8 cellular contexts compared by ENCODE assay signal in the genomic region with DNA sequence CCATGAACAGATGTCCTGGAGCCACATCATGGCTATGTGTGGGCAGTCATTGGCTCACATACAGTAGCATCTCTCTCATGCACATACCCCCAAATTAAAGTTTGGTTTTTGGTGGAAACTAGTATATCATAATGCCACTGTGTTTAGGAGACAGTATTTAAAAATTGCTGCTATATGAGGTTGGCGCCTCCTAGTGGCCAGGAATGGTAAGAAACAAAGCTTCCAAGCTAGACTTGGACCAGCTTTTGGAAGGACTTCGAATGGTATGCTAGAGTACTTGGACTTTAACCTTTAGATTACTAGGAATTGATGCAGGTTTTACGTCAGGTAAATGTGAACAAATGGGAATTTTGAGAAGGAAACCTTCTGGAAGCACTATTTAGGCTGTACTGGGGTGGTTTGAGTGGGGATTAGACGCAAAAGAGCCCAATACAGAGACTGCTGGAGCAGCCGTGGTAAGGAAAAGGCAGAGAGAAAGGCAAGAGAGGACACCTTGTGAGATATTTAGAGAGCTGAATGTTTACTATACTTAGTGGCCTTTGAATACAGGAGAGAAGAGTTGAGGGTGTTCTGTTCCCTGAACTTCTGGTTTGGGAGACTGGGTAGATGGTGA. TPM values are rescaled to one million over a fixed set of nuclear protein-coding genes. Genes with fewer than 3 reads are reported as not detected.
A peak's percentile ranks its signal among the peaks of the same experiment; 100 is the strongest.
DNase-seq lines count a peak whose midpoint lies in the region; ATAC-seq, FAIRE-seq and TF ChIP-seq lines count a peak whose summit lies in the region.

No MANE protein-coding gene starts in this region.

- no peaks in the 10 kb centered on the region for H3K27me3 Mint-ChIP-seq in astrocyte (ENCODE audit: low read depth, unreplicated experiment)

- DNase-seq in BJ (ENCODE audit: low read depth) (no peak), GM13977 (ENCODE audit: low spot score) (peak; percentile 39), RPMI7951 (ENCODE audit: low read depth) (peak; percentile 48), astrocyte (ENCODE audit: low read depth) (peak; percentile 10), HepG2 (ENCODE audit: low spot score) (peak; percentile 29), tibial artery (peak in 1 of 2 donors; percentile 57), HPDE6-E6E7 (ENCODE audit: extremely low spot score) (no peak)

- H3K4me3 Mint-ChIP-seq in astrocyte (ENCODE audit: unreplicated experiment): no peak overlapping the region

- no peak for TF ChIP-seq POLR2A in HepG2 (IDR thresholded peaks at IDR 0.05; ENCODE audit: insufficient read depth in 1 of 2, low read depth in 2 of 2, low read length in 2 of 2)

- in situ Hi-C loops in GM13977 (cut with MboI; ENCODE audit: low pct_unique_long_range_greater_than_20kb, low sequenced_read_pairs, unreplicated experiment) (no loop called here), HepG2 (cut with HindIII; ENCODE audit: extremely low pct_ligation_motif_present, low pct_unique_long_range_greater_than_20kb) (no loop called here)

- H3K27ac ChIP-seq in astrocyte (ENCODE audit: low read depth, low read length) (no peak overlapping the region), HepG2 (ENCODE audit: extremely low read length, insufficient read depth, low read length) (no peak overlapping the region), tibial artery (no peak overlapping the region)

- POLR2A ChIA-PET in BJ (lab: Charles Lee): interaction anchor here (0.6 kb wide), 1 partner anchor 154 kb away, joined by 10 read pairs; no protein-coding TSS in a partner anchor
- POLR2A ChIA-PET in HepG2 (lab: Yijun Ruan, JAX): no interaction called here

- peaks cover 3% of the 10 kb centered on the region for H3K9me3 Mint-ChIP-seq in astrocyte (ENCODE audit: unreplicated experiment)

- TF ChIP-seq EP300 in HepG2 (IDR thresholded peaks at IDR 0.05; ENCODE audit: low read depth in 2 of 2, low read length in 2 of 2): no peak
- no peak for TF ChIP-seq EP300 in HepG2 (CRISPR knock-in tag; IDR thresholded peaks at IDR 0.05; ENCODE audit: borderline replicate concordance)

- H2AFZ ChIP-seq in astrocyte (ENCODE audit: low read depth, low read length) (no peak overlapping the region), HepG2 (ENCODE audit: low read length) (no peak overlapping the region)

- H3K4me3 ChIP-seq in BJ (ENCODE audit: low read depth, low read length) (no peak overlapping the region), astrocyte (ENCODE audit: insufficient read depth, low read depth, low read length) (no peak overlapping the region), HepG2 (replicated peaks in 1 of 3; ENCODE audit: insufficient read depth in 1 of 3, low read depth in 2 of 3, low read length in 3 of 3) (no peak overlapping the region), tibial artery (no peak overlapping the region)

- TF ChIP-seq CTCF in BJ (IDR thresholded peaks at IDR 0.05; ENCODE audit: insufficient read depth, low read depth, low read length): peak; percentile 83
- TF ChIP-seq CTCF in GM13977 (IDR thresholded peaks at IDR 0.05; ENCODE audit: extremely low read depth, insufficient read depth, missing control alignments): peak; percentile 87
- peak; percentile 78 for TF ChIP-seq CTCF in astrocyte (IDR thresholded peaks at IDR 0.05; ENCODE audit: insufficient read depth, low read depth, low read length)
- TF ChIP-seq CTCF in HepG2 (CRISPR knock-in tag; IDR thresholded peaks at IDR 0.05): peak; percentile 62
- TF ChIP-seq CTCF in tibial artery (IDR thresholded peaks at IDR 0.05): peak; percentile 35 to 53

- FAIRE-seq in astrocyte (lab: Jason Lieb, UNC) (no peak), HepG2 (lab: Jason Lieb, UNC) (peak; percentile 32)

- intact Hi-C loops in HepG2 (cut with micrococcal nuclease; ENCODE audit: unreplicated experiment): no loop called here
- intact Hi-C loops in tibial artery (cut with DNase I; ENCODE audit: low total_unique reads): no loop called here

- H3K36me3 ChIP-seq in BJ (ENCODE audit: control insufficient read depth, insufficient read depth, low read length) (no peaks in the 10 kb centered on the region), astrocyte (ENCODE audit: insufficient read depth, low read length) (no peaks in the 10 kb centered on the region), HepG2 (replicated peaks in 1 of 2; ENCODE audit: control insufficient read depth in 1 of 2, insufficient read depth in 2 of 2, low read length in 2 of 2) (no peaks in the 10 kb centered on the region), tibial artery (no peaks in the 10 kb centered on the region)

- peak; percentile 92 for ATAC-seq in HG02885 (IDR thresholded peaks at IDR 0.05; ENCODE audit: poor library complexity, unreplicated experiment)
- ATAC-seq in HepG2: peak; percentile 73

- H3K36me3 Mint-ChIP-seq in astrocyte (ENCODE audit: low read depth, unreplicated experiment): no peaks in the 10 kb centered on the region

- no peaks in the 10 kb centered on the region for H4K20me1 ChIP-seq in astrocyte (ENCODE audit: insufficient read depth, low read length)
- no peaks in the 10 kb centered on the region for H4K20me1 ChIP-seq in HepG2 (ENCODE audit: insufficient read depth, low read length)

- H3K9me3 ChIP-seq in astrocyte (ENCODE audit: insufficient read depth, low read depth, low read length) (no peaks in the 10 kb centered on the region), HepG2 (ENCODE audit: low read length) (no peaks in the 10 kb centered on the region), tibial artery (no peaks in the 10 kb centered on the region)

- no peak overlapping the region for H3K27ac Mint-ChIP-seq in astrocyte (ENCODE audit: unreplicated experiment)

- TF ChIP-seq RAD21 in HepG2 (CRISPR knock-in tag; IDR thresholded peaks at IDR 0.05): no peak

- H3K4me1 ChIP-seq in astrocyte (ENCODE audit: insufficient read depth, low read length): no peaks in the 10 kb centered on the region
- no peaks in the 10 kb centered on the region for H3K4me1 ChIP-seq in HepG2 (ENCODE audit: insufficient read depth, low read length)
- peaks cover 0 to 6% (median 0%) of the 10 kb centered on the region in 4 donors for H3K4me1 ChIP-seq in tibial artery

- BruUV-seq in HepG2 (replicated peaks; lab: Mats Ljungman, UMichigan): no TSS peak

- no peaks in the 10 kb centered on the region for H3K4me1 Mint-ChIP-seq in astrocyte (ENCODE audit: low read depth, unreplicated experiment)

- CTCF ChIA-PET in BJ (lab: Yijun Ruan, JAX): interaction anchor here (0.7 to 1.3 kb wide), 11 partner anchors 9 to 321 kb away, joined by 3 to 11 read pairs (median 4); no protein-coding TSS in a partner anchor
- CTCF ChIA-PET in HepG2 (lab: Yijun Ruan, JAX; ENCODE audit: low intra/inter-chr PET ratio, low total read pairs): interaction anchor here (0.9 kb wide), 1 partner anchor 314 kb away, joined by 5 read pairs; no protein-coding TSS in a partner anchor

- H3K27me3 ChIP-seq in BJ (ENCODE audit: control insufficient read depth, insufficient read depth, low read length) (0 out of 2 replicates have a peak, but pooled peaks cover 1% of the 10 kb centered on the region), astrocyte (ENCODE audit: insufficient read depth, low read length) (no peaks in the 10 kb centered on the region), HepG2 (ENCODE audit: control insufficient read depth in 1 of 2, insufficient read depth in 2 of 2, low read length in 2 of 2) (peaks cover 0 to 6% of the 10 kb centered on the region in 2 experiments; a peak in 2 of 5 replicates), tibial artery (no peaks in the 10 kb centered on the region)

- H3K79me2 ChIP-seq in astrocyte (ENCODE audit: insufficient read depth, low read length) (no peaks in the 10 kb centered on the region), HepG2 (ENCODE audit: insufficient read depth, low read length) (no peaks in the 10 kb centered on the region)

- WGBS in HepG2 (ENCODE audit: low lambda C conversion rate): 5% methylated on average over 5 of the region's 5 CpGs

- H3K9ac ChIP-seq in astrocyte (ENCODE audit: low read length) (no peak overlapping the region), HepG2 (ENCODE audit: insufficient read depth, low read depth, low read length) (no peak overlapping the region)

- H3K4me2 ChIP-seq in astrocyte (ENCODE audit: low read length): no peak overlapping the region
- no peak overlapping the region for H3K4me2 ChIP-seq in HepG2 (ENCODE audit: low read depth, low read length)

TF ChIP-seq in HepG2, 621 proteins besides CTCF, POLR2A, EP300 and RAD21 (continues in another document):
- no peak for TF ChIP-seq HMG20A (CRISPR knock-in tag; IDR thresholded peaks at IDR 0.05; ENCODE audit: borderline replicate concordance)
- TF ChIP-seq STAG1 (CRISPR knock-in tag; IDR thresholded peaks at IDR 0.05): peak; percentile 42; the same call in 1 of the 2 replicates
- TF ChIP-seq RBM39 (IDR thresholded peaks at IDR 0.05; ENCODE audit: low read depth, low read length, poor library complexity, severe bottlenecking): no peak
- TF ChIP-seq SYNCRIP (IDR thresholded peaks at IDR 0.05; ENCODE audit: insufficient read depth, low read depth, low read length): no peak
- peak; percentile 18; the same call in 1 of the 2 replicates for TF ChIP-seq SMC3 (IDR thresholded peaks at IDR 0.05; ENCODE audit: low read length)

RNA-seq across cellular contexts. Expression of gene PRSS35, which starts 23.8 kb away (rescaled TPM):
- 0.37 and 0.58 TPM in 2 replicates for polyA plus RNA-seq in BJ (2011; rRNA removed)
- 0.14 TPM in 1 of 2 replicates, not detected in the other for polyA minus RNA-seq in BJ (2011; rRNA and poly(A)+ RNA removed)
- total RNA-seq in RPMI7951 (2014; rRNA removed; shearing (Covaris generic)): not detected in 2 replicates
- total RNA-seq in astrocyte: 3.7 and 3.9 TPM in 2 replicates
- total RNA-seq in HepG2 (2016; rRNA removed; fragmentation: Illumina TruSeq; extraction: Trizol): not detected in 2 replicates
- not detected in 2 replicates for total RNA-seq in HepG2 (2016; cell fraction: cytosol; rRNA removed; fragmentation: Illumina TruSeq; extraction: Trizol; ENCODE audit: low read depth)
- total RNA-seq in HepG2 (2016; cell fraction: insoluble cytoplasmic fraction; rRNA removed; fragmentation: Illumina TruSeq; extraction: Trizol): not detected in 2 replicates
- total RNA-seq in HepG2 (2016; cell fraction: membrane; rRNA removed; fragmentation: Illumina TruSeq; extraction: Trizol): not detected in 2 replicates
- not detected in 2 replicates for total RNA-seq in HepG2 (2016; cell fraction: nucleus; rRNA removed; fragmentation: Illumina TruSeq; extraction: Trizol)
- not detected in 2 replicates for polyA plus RNA-seq in HepG2 (2011; rRNA removed)
- polyA plus RNA-seq in HepG2 (2011; cell fraction: cytosol; rRNA removed): not detected in 2 replicates
- not detected in 2 replicates for polyA plus RNA-seq in HepG2 (2011; cell fraction: nucleus; rRNA removed)
- polyA plus RNA-seq in HepG2 (2012): not detected in 2 replicates
- not detected in 2 replicates for polyA plus RNA-seq in HepG2 (2016; cell fraction: cytosol; fragmentation: Illumina TruSeq; extraction: Trizol; ENCODE audit: low read depth)
- not detected in 2 replicates for polyA plus RNA-seq in HepG2 (2016; cell fraction: insoluble cytoplasmic fraction; fragmentation: Illumina TruSeq; extraction: Trizol; ENCODE audit: low read depth)
- not detected in 2 replicates for polyA plus RNA-seq in HepG2 (2016; cell fraction: membrane; fragmentation: Illumina TruSeq; extraction: Trizol; ENCODE audit: low read depth)
- polyA plus RNA-seq in HepG2 (2016; cell fraction: nucleus; fragmentation: Illumina TruSeq; extraction: Trizol; ENCODE audit: insufficient read depth, low read depth): not detected in 2 replicates
- polyA minus RNA-seq in HepG2 (2011; rRNA and poly(A)+ RNA removed; ENCODE audit: low replicate concordance): not detected in 2 replicates
- not detected in 2 replicates for polyA minus RNA-seq in HepG2 (2011; cell fraction: cytosol; rRNA and poly(A)+ RNA removed)
- not detected in 2 replicates for polyA minus RNA-seq in HepG2 (2011; cell fraction: nucleus; rRNA and poly(A)+ RNA removed)

Comparison
In these comparisons a context has a peak if more than half of its experiments do, and no peak if none do; other contexts are left out.
1. DNase-seq: peak in GM13977 (single experiment), RPMI7951 (single experiment), astrocyte (single experiment) and HepG2 (single experiment); none in BJ (single experiment) and HPDE6-E6E7 (single experiment).
2. Peak in every context shown above with its lines, with median percentiles within 50 percentile points of each other: CTCF ChIP-seq.